In genomic region chr10:119177708-119178370, GRCh38 we compare ENCODE assay signal across 8 cellular contexts. TPM values are rescaled to one million over a fixed set of nuclear protein-coding genes. Genes with fewer than 3 reads are reported as not detected.
A peak's percentile ranks its signal among the peaks of the same experiment; 100 is the strongest.
DNase-seq lines count a peak whose midpoint lies in the region; ATAC-seq and TF ChIP-seq lines count a peak whose summit lies in the region.

No MANE protein-coding gene starts in this region.

- H3K79me2 ChIP-seq in DOHH2 (ENCODE audit: control insufficient read depth, low read length), result peaks cover 57% of the 10 kb centered on the region

- ATAC-seq in HG02642 (IDR thresholded peaks at IDR 0.05; ENCODE audit: poor library complexity, unreplicated experiment) (peak; percentile 2), T-helper 17 cell (peak; percentile 2), omental fat pad (ENCODE audit: low FRiP score) (peak; percentile 41), GM18858 (IDR thresholded peaks at IDR 0.05; ENCODE audit: unreplicated experiment) (no peak)

- H3F3A ChIP-seq in DOHH2 (ENCODE audit: control insufficient read depth, insufficient read depth), result peaks cover 8% of the 10 kb centered on the region; the same call in 1 of the 2 replicates

- peak overlapping the region; percentile 94 for H3K4me2 ChIP-seq in DOHH2 (ENCODE audit: low read length)

- peak overlapping the region; percentile 67 for H3K27ac ChIP-seq in DOHH2 (ENCODE audit: low read depth, low read length)

- TF ChIP-seq CTCF in DOHH2 (IDR thresholded peaks at IDR 0.05; ENCODE audit: low read depth, low read length, poor library complexity, severe bottlenecking) (no peak), endothelial cell (IDR thresholded peaks at IDR 0.05; ENCODE audit: unreplicated experiment) (no peak), omental fat pad (IDR thresholded peaks at IDR 0.05) (no peak)

- H3K9me3 Mint-ChIP-seq in endothelial cell (ENCODE audit: unreplicated experiment), result no peaks in the 10 kb centered on the region

- H3K36me3 ChIP-seq in DOHH2 (ENCODE audit: control insufficient read depth, low read length), result peaks cover 49% of the 10 kb centered on the region

- H3K27ac Mint-ChIP-seq in T-helper 17 cell (peak overlapping the region; percentile 86), endothelial cell (ENCODE audit: unreplicated experiment) (peak overlapping the region; percentile 92)

- H3K27me3 ChIP-seq in DOHH2 (ENCODE audit: control insufficient read depth, low read length), result no peaks in the 10 kb centered on the region

- peaks cover 4% of the 10 kb centered on the region for H3K36me3 Mint-ChIP-seq in T-helper 17 cell (ENCODE audit: low read depth)
- H3K36me3 Mint-ChIP-seq in endothelial cell (ENCODE audit: low read depth, unreplicated experiment), result peaks cover 13% of the 10 kb centered on the region

- H3K4me1 Mint-ChIP-seq in T-helper 17 cell, result peaks cover 20% of the 10 kb centered on the region
- H3K4me1 Mint-ChIP-seq in endothelial cell (ENCODE audit: unreplicated experiment), result peaks cover 16% of the 10 kb centered on the region

- H4K20me1 ChIP-seq in DOHH2 (ENCODE audit: control insufficient read depth, insufficient read depth, low read depth, low read length), result peaks cover 7% of the 10 kb centered on the region; the same call in 1 of the 2 replicates

- H3K4me3 Mint-ChIP-seq in T-helper 17 cell, result peak overlapping the region; percentile 98
- peak overlapping the region; percentile 99 for H3K4me3 Mint-ChIP-seq in endothelial cell (ENCODE audit: unreplicated experiment)

- no peak for DNase-seq in T-helper 17 cell
- no peak for DNase-seq in endothelial cell (ENCODE audit: low spot score)
- DNase-seq in omental fat pad (ENCODE audit: low spot score), result no peak
- no peak for DNase-seq in AG08396 (ENCODE audit: low spot score)
- no peak for DNase-seq in NCI-H187 (lab: John Stamatoyannopoulos, UW)

- no peaks in the 10 kb centered on the region for H3K9me2 ChIP-seq in DOHH2 (replicated peaks; ENCODE audit: control insufficient read depth, low read length)

- no peaks in the 10 kb centered on the region for H3K9me3 ChIP-seq in DOHH2 (ENCODE audit: control insufficient read depth, insufficient read depth, low read length)
- H3K9me3 ChIP-seq in T-helper 17 cell (ENCODE audit: control insufficient read depth, low read length, poor library complexity, severe bottlenecking), result no peaks in the 10 kb centered on the region

- H3K27me3 Mint-ChIP-seq in T-helper 17 cell (no peaks in the 10 kb centered on the region), endothelial cell (ENCODE audit: unreplicated experiment) (peaks cover 7% of the 10 kb centered on the region)

- H3K4me1 ChIP-seq in DOHH2 (ENCODE audit: control insufficient read depth, low read length), result peaks cover 33% of the 10 kb centered on the region

- H3K4me3 ChIP-seq in DOHH2 (ENCODE audit: low read length), result peak overlapping the region; percentile 98

RNA-seq across cellular contexts. Expression of gene PRDX3, which starts 0.8 kb away (rescaled TPM):
- 10 to 100 TPM; 16.4 to 17.1 TPM for total RNA-seq in T-helper 17 cell
- total RNA-seq in endothelial cell (ENCODE audit: unreplicated experiment), result 93.2 TPM
- 100 to 1,000 TPM; 125 to 201 (median 156) TPM for total RNA-seq in omental fat pad

RNA-seq across cellular contexts. Expression of gene SFXN4, which starts 12.3 kb away (rescaled TPM):
- total RNA-seq in T-helper 17 cell (1 to 10 TPM; 8.3 to 9.5 TPM), endothelial cell (ENCODE audit: unreplicated experiment) (19.0 TPM), omental fat pad (10 to 100 TPM; 17.1 to 30.1 (median 24.2) TPM)

RNA-seq across cellular contexts. Expression of gene GRK5, which starts 29.5 kb away (rescaled TPM):
- total RNA-seq in T-helper 17 cell, result 10 to 100 TPM; 13.9 to 28.5 TPM
- 163 TPM for total RNA-seq in endothelial cell (ENCODE audit: unreplicated experiment)
- total RNA-seq in omental fat pad, result 10 to 100 TPM; 15.9 to 53.8 (median 18.4) TPM
